Comparison of ENCODE assay signal across 35 cellular contexts in the genomic region with DNA sequence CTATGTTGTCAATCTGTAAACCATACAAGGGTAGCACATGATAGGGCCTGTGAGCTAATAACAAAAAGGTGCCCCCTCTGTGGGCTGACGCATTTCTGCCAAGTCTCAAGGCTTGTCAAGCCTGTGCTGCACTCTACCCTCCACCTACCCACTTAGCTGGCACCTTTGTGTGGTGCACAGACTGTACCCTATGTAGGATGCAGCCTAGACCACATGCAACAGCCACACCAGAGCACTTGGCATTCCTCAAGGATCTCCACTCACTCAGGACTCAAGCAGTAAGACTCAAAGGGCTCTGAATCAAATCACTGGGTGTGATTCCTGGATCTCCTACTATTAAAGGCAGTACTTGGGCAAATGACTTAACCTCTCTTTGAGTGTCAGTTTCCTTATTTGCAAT.
DNase-seq lines count a peak whose midpoint lies in the region; ATAC-seq, FAIRE-seq and TF ChIP-seq lines count a peak whose summit lies in the region.
"Had no signal": no experiment of that assay in that cellular context is flagged by ENCODE, and none has a peak within 500 bp of the region (broad histone marks: within the 10 kb centered on the region; RNA-seq: fewer than 3 reads in every experiment).

No MANE protein-coding gene starts in this region.

- FAIRE-seq in urothelium cell line (lab: Jason Lieb, UNC) (peak; percentile 5), H54 (lab: Jason Lieb, UNC) (no peak)
- FAIRE-seq: A204.1, A549, D721Med had no signal

- peak; percentile 52 for ATAC-seq in left lung
- ATAC-seq: A549; CD8-positive, alpha-beta T cell had no signal

- H3K9me3 Mint-ChIP-seq in nephron progenitor cell = no peaks in the 10 kb centered on the region
- H3K9me3 Mint-ChIP-seq: CD4-positive, alpha-beta memory T cell; CD4-positive, alpha-beta T cell; CD4-positive, CD25-positive, alpha-beta regulatory T cell; CD8-positive, alpha-beta T cell had no signal

- H3K4me3 ChIP-seq in left lung = no peak overlapping the region
- H3K4me3 ChIP-seq: A549; BLaER1; BLaER1 treated with 17β-estradiol and CSF1 and Interleukin-3, amounts not matched to agents 10 nM and 100 nM had no signal

- H3K27ac Mint-ChIP-seq in nephron progenitor cell = peak overlapping the region; percentile 52
- H3K27ac Mint-ChIP-seq: B cell; CD14-positive monocyte; CD4-positive, alpha-beta memory T cell; CD4-positive, alpha-beta T cell; CD4-positive, CD25-positive, alpha-beta regulatory T cell; CD8-positive, alpha-beta memory T cell; CD8-positive, alpha-beta T cell had no signal

- H3K36me3 ChIP-seq in left lung = no peaks in the 10 kb centered on the region
- H3K36me3 ChIP-seq: BE2C; BLaER1; BLaER1 treated with 17β-estradiol and CSF1 and Interleukin-3, amounts not matched to agents 10 nM and 100 nM had no signal

- no peak overlapping the region for H3K27ac ChIP-seq in left lung
- H3K27ac ChIP-seq: 22Rv1; A549; BLaER1; BLaER1 treated with 17β-estradiol and CSF1 and Interleukin-3, amounts not matched to agents 10 nM and 100 nM; C4-2B had no signal

- TF ChIP-seq CTCF in left lung (IDR thresholded peaks at IDR 0.05) = no peak
- TF ChIP-seq CTCF in nephron progenitor cell (IDR thresholded peaks at IDR 0.05) = no peak

- H3K4me1 ChIP-seq in left lung = no peaks in the 10 kb centered on the region
- H3K4me1 ChIP-seq: A549, BE2C, Caco-2 had no signal

- no peaks in the 10 kb centered on the region for H3K9me3 ChIP-seq in left lung
- H3K9me3 ChIP-seq: A549, BE2C, BLaER1, Caco-2 had no signal

- no peaks in the 10 kb centered on the region for H3K4me1 Mint-ChIP-seq in nephron progenitor cell
- H3K4me1 Mint-ChIP-seq: B cell; CD14-positive monocyte; CD4-positive, alpha-beta memory T cell; CD4-positive, CD25-positive, alpha-beta regulatory T cell; CD8-positive, alpha-beta memory T cell had no signal

- no peak for DNase-seq in left lung
- no peak for DNase-seq in nephron progenitor cell
- no peak for DNase-seq in urothelium cell line (ENCODE audit: low spot score)
- DNase-seq in H54 (ENCODE audit: insufficient read length, low spot score) = no peak
- DNase-seq in stimulated activated CD4-positive, alpha-beta T cell treated with anti-CD3 and anti-CD28 coated beads, Interleukin-4, amount 100 ng/mL, for 24 hours = no peak
- no peak for DNase-seq in medulla oblongata (ENCODE audit: extremely low spot score)
- DNase-seq: 8988T; ACHN; AML-193; BE2C; C1 segment of cervical spinal cord; Caco-2; Calu3; CD4-positive, alpha-beta memory T cell; CD4-positive, alpha-beta T cell; CD4-positive, CD25-positive, alpha-beta regulatory T cell; CD8-positive, alpha-beta memory T cell; CD8-positive, alpha-beta T cell; COR-L47; DMS 273 treated with DMSO at 0.1 percent for 48 hours; DMS153; DMS53; DMS79; DMS79 treated with DMSO at 0.1 percent for 48 hours; DND-41; EL had no signal

- TF ChIP-seq POLR2A in H54 (IDR thresholded peaks at IDR 0.05; ENCODE audit: low read depth, low read length) = no peak

- no peaks in the 10 kb centered on the region for H3K27me3 ChIP-seq in left lung
- H3K27me3 ChIP-seq: BE2C; BLaER1; BLaER1 treated with 17β-estradiol and CSF1 and Interleukin-3, amounts not matched to agents 10 nM and 100 nM had no signal

- no peak overlapping the region for H3K4me3 Mint-ChIP-seq in nephron progenitor cell
- H3K4me3 Mint-ChIP-seq: B cell; CD14-positive monocyte; CD4-positive, alpha-beta memory T cell; CD4-positive, alpha-beta T cell; CD4-positive, CD25-positive, alpha-beta regulatory T cell; CD8-positive, alpha-beta memory T cell; CD8-positive, alpha-beta T cell had no signal

- H3K27me3 Mint-ChIP-seq in nephron progenitor cell (ENCODE audit: low read depth, poor library complexity) = peaks cover 50% of the 10 kb centered on the region
- H3K27me3 Mint-ChIP-seq: CD4-positive, CD25-positive, alpha-beta regulatory T cell had no signal

- H3K36me3 Mint-ChIP-seq in nephron progenitor cell (ENCODE audit: low read depth) = no peaks in the 10 kb centered on the region
- H3K36me3 Mint-ChIP-seq: CD14-positive monocyte; CD4-positive, alpha-beta memory T cell; CD4-positive, CD25-positive, alpha-beta regulatory T cell; CD8-positive, alpha-beta memory T cell; CD8-positive, alpha-beta T cell had no signal

- intact Hi-C loops in left lung (cut with DNase I) = no loop called here
